ENCODE assay signal across 16 cellular contexts in genomic region chr1:70090875-70091274, GRCh38.
DNase-seq lines count a peak whose midpoint lies in the region; ATAC-seq, FAIRE-seq and TF ChIP-seq lines count a peak whose summit lies in the region.
"Had no signal": no experiment of that assay in that cellular context is flagged by ENCODE, and none has a peak within 500 bp of the region (broad histone marks: within the 10 kb centered on the region; RNA-seq: fewer than 3 reads in every experiment).

No MANE protein-coding gene starts in this region.

- H4K20me1 ChIP-seq in astrocyte (ENCODE audit: insufficient read depth, low read length): no peaks in the 10 kb centered on the region

- H3K4me1 ChIP-seq in astrocyte (ENCODE audit: insufficient read depth, low read length): peaks cover 9% of the 10 kb centered on the region
- H3K4me1 ChIP-seq: A549 had no signal

- TF ChIP-seq CTCF in AG04450 (IDR thresholded peaks at IDR 0.05; ENCODE audit: low read depth, low read length) (no peak), astrocyte (IDR thresholded peaks at IDR 0.05; ENCODE audit: insufficient read depth, low read depth, low read length) (no peak)

- H3K79me2 ChIP-seq in astrocyte (ENCODE audit: insufficient read depth, low read length): no peaks in the 10 kb centered on the region

- DNase-seq in AG04450 (ENCODE audit: low read depth, low spot score) (peak; percentile 67), HTR-8/SVneo (ENCODE audit: insufficient read length, low spot score) (peak; percentile 12), astrocyte (ENCODE audit: low read depth) (peak; percentile 59), glomerular visceral epithelial cell (ENCODE audit: extremely low spot score) (peak; percentile 72), nucleus accumbens (lab: John Stamatoyannopoulos, UW) (no peak), NCI-H1694 (lab: John Stamatoyannopoulos, UW) (no peak), Right ventricle myocardium inferior (ENCODE audit: missing footprints) (no peak), NCI-H1092 treated with DMSO at 0.1 percent for 48 hours (lab: John Stamatoyannopoulos, UW) (no peak)
- DNase-seq: activated CD4-positive, alpha-beta T cell treated with anti-CD3 and anti-CD28 coated beads, Interleukin-2, amount 50 U/mL, for 1 hour; endodermal cell; NCI-H1048; NCI-H446; T-helper 17 cell had no signal

- peak overlapping the region; percentile 98 for H3K27ac Mint-ChIP-seq in astrocyte (ENCODE audit: unreplicated experiment)
- H3K27ac Mint-ChIP-seq: activated T-helper 1 cell treated with anti-CD3 and anti-CD28 coated beads, Interleukin-12 subunit alpha, Interleukin-12 subunit beta, Interleukin-2, Interleukin-4 antibody, amounts not matched to agents 30 ng/mL and 10 ng/mL and 1 ng/mL, durations not matched to agents 14 hours and 24 hours and 36 hours; brain; endodermal cell; T-helper 17 cell had no signal

- H3K27me3 Mint-ChIP-seq in astrocyte (ENCODE audit: low read depth, unreplicated experiment): no peaks in the 10 kb centered on the region
- H3K27me3 Mint-ChIP-seq: brain had no signal

- POLR2A ChIA-PET in AG04450 (lab: Yijun Ruan, JAX): interaction anchor here (0.7 to 1.0 kb wide), 3 partner anchors 19 to 52 kb away, joined by 3 to 4 read pairs (median 3); no protein-coding TSS in a partner anchor

- intact Hi-C loops in Right ventricle myocardium inferior (cut with DNase I): no loop called here

- CTCF ChIA-PET in AG04450 (lab: Charles Lee): interaction anchor here (0.9 kb wide), 1 partner anchor 51 kb away, joined by 3 read pairs; no protein-coding TSS in a partner anchor

- ATAC-seq in Right ventricle myocardium inferior: no peak
- ATAC-seq: A549, T-helper 17 cell had no signal

- H2AFZ ChIP-seq in astrocyte (ENCODE audit: low read depth, low read length): peak overlapping the region; percentile 59

- no peaks in the 10 kb centered on the region for H3K36me3 Mint-ChIP-seq in astrocyte (ENCODE audit: low read depth, unreplicated experiment)

- H3K36me3 ChIP-seq in astrocyte (ENCODE audit: insufficient read depth, low read length): no peaks in the 10 kb centered on the region

- H3K27me3 ChIP-seq in AG04450 (ENCODE audit: control insufficient read depth, insufficient read depth, low read length) (no peaks in the 10 kb centered on the region), astrocyte (ENCODE audit: insufficient read depth, low read length) (no peaks in the 10 kb centered on the region)

- H3K9ac ChIP-seq in astrocyte (ENCODE audit: low read length): no peak overlapping the region

- H3K4me1 Mint-ChIP-seq in astrocyte (ENCODE audit: low read depth, unreplicated experiment): peaks cover 43% of the 10 kb centered on the region
- H3K4me1 Mint-ChIP-seq: endodermal cell, T-helper 17 cell had no signal

- H3K9me3 ChIP-seq in AG04450 (ENCODE audit: control insufficient read depth, insufficient read depth, low read length) (no peaks in the 10 kb centered on the region), astrocyte (ENCODE audit: insufficient read depth, low read depth, low read length) (no peaks in the 10 kb centered on the region)
- H3K9me3 ChIP-seq: A549 had no signal

- H3K27ac ChIP-seq in AG04450 (ENCODE audit: low read depth, low read length) (peak overlapping the region; percentile 60), astrocyte (ENCODE audit: low read depth, low read length) (peak overlapping the region; percentile 56)
- H3K27ac ChIP-seq: A549 had no signal

- no peak overlapping the region for H3K4me3 ChIP-seq in AG04450 (ENCODE audit: low read depth, low read length)
- H3K4me3 ChIP-seq in astrocyte (ENCODE audit: insufficient read depth, low read depth, low read length): no peak overlapping the region
- H3K4me3 ChIP-seq: A549 had no signal

- peak overlapping the region; percentile 30 for H3K4me3 Mint-ChIP-seq in astrocyte (ENCODE audit: unreplicated experiment)
- H3K4me3 Mint-ChIP-seq: activated T-helper 1 cell treated with anti-CD3 and anti-CD28 coated beads, Interleukin-12 subunit alpha, Interleukin-12 subunit beta, Interleukin-2, Interleukin-4 antibody, amounts not matched to agents 30 ng/mL and 10 ng/mL and 1 ng/mL, durations not matched to agents 14 hours and 24 hours and 36 hours; brain; endodermal cell; T-helper 17 cell had no signal

- FAIRE-seq in HTR-8/SVneo (lab: Jason Lieb, UNC) (no peak), astrocyte (lab: Jason Lieb, UNC) (no peak)
- FAIRE-seq: A549 had no signal

- peak overlapping the region; percentile 74 for H3K4me2 ChIP-seq in astrocyte (ENCODE audit: low read length)
- H3K4me2 ChIP-seq: A549 had no signal

- H3K9me3 Mint-ChIP-seq in astrocyte (ENCODE audit: unreplicated experiment): no peaks in the 10 kb centered on the region
- H3K9me3 Mint-ChIP-seq: activated T-helper 1 cell treated with anti-CD3 and anti-CD28 coated beads, Interleukin-12 subunit alpha, Interleukin-12 subunit beta, Interleukin-2, Interleukin-4 antibody, amounts not matched to agents 30 ng/mL and 10 ng/mL and 1 ng/mL, durations not matched to agents 14 hours and 24 hours and 36 hours; brain; endodermal cell had no signal

Comparison
In these comparisons a context has a peak if more than half of its experiments do, and no peak if none do; other contexts are left out.
1. DNase-seq: peak in AG04450 (single experiment), HTR-8/SVneo (single experiment), astrocyte (single experiment) and glomerular visceral epithelial cell (single experiment); none in nucleus accumbens (0 of 56), NCI-H1694 (single experiment), Right ventricle myocardium inferior (single experiment) and NCI-H1092 treated with DMSO at 0.1 percent for 48 hours (single experiment).